Comparison of ENCODE assay signal across 8 cellular contexts in genomic region chr5:13866792-13867191, GRCh38.
DNase-seq lines count a peak whose midpoint lies in the region; ATAC-seq and TF ChIP-seq lines count a peak whose summit lies in the region.

No MANE protein-coding gene starts in this region.

- H3K27me3 ChIP-seq in mammary epithelial cell (ENCODE audit: insufficient read depth, low read length), result no peaks in the 10 kb centered on the region

- BruUV-seq in mammary epithelial cell (replicated peaks; lab: Mats Ljungman, UMichigan), result no TSS peak

- H4K20me1 ChIP-seq in mammary epithelial cell (ENCODE audit: insufficient read depth, low read length), result no peaks in the 10 kb centered on the region

- no peaks in the 10 kb centered on the region for H3K36me3 Mint-ChIP-seq in neural crest cell (ENCODE audit: low read depth)

- dilution Hi-C loops in mammary epithelial cell (cut with HindIII; ENCODE audit: low sequenced_read_pairs), result no loop called here

- no peak overlapping the region for H3K9ac ChIP-seq in mammary epithelial cell (ENCODE audit: insufficient read depth, low read length)

- no peak overlapping the region for H3K27ac Mint-ChIP-seq in neural crest cell (ENCODE audit: unreplicated experiment)

- H3K27ac ChIP-seq in mammary epithelial cell (ENCODE audit: insufficient read depth, low read depth, low read length), result no peak overlapping the region

- no peaks in the 10 kb centered on the region for H3K4me1 ChIP-seq in mammary epithelial cell (ENCODE audit: insufficient read depth, low read length)

- H3K4me1 Mint-ChIP-seq in neural crest cell, result no peaks in the 10 kb centered on the region

- no peaks in the 10 kb centered on the region for H3K9me3 ChIP-seq in mammary epithelial cell (replicated peaks; ENCODE audit: insufficient read depth, low read length)

- H3K79me2 ChIP-seq in mammary epithelial cell (ENCODE audit: insufficient read depth, low read length), result no peaks in the 10 kb centered on the region

- no peak overlapping the region for H3K4me3 ChIP-seq in mammary epithelial cell (replicated peaks in 1 of 3; ENCODE audit: insufficient read depth in 1 of 3, low read depth in 2 of 3, low read length in 3 of 3)

- intact Hi-C loops in mammary epithelial cell (cut with micrococcal nuclease), result no loop called here

- H3K27me3 Mint-ChIP-seq in neural crest cell (ENCODE audit: low read depth), result peaks cover 9% of the 10 kb centered on the region

- in situ Hi-C loops in mammary epithelial cell (cut with MboI; ENCODE audit: low sequenced_read_pairs in 2 of 2), result no loop called here

- no peak overlapping the region for H3K4me2 ChIP-seq in mammary epithelial cell (ENCODE audit: insufficient read depth, low read depth, low read length)

- no peaks in the 10 kb centered on the region for H3K9me3 Mint-ChIP-seq in neural crest cell

- DNase-seq in SIG-M5 treated with dmso at 0.1 percent for 504 hours (lab: John Stamatoyannopoulos, UW; ENCODE audit: unreplicated experiment) (peak; percentile 10), SIG-M5 (lab: John Stamatoyannopoulos, UW) (no peak), NAMALWA (ENCODE audit: low spot score) (peak; percentile 46), mammary epithelial cell (peak; percentile 19), neural crest cell (ENCODE audit: low read depth, low spot score) (peak; percentile 71), NCI-H146 treated with DMSO at 0.1 percent for 48 hours (lab: John Stamatoyannopoulos, UW; ENCODE audit: unreplicated experiment) (no peak)

- no peaks in the 10 kb centered on the region for H3K36me3 ChIP-seq in mammary epithelial cell (ENCODE audit: insufficient read depth, low read length)

- ATAC-seq in HG02571 (IDR thresholded peaks at IDR 0.05; ENCODE audit: unreplicated experiment) (no peak), GM19452 (IDR thresholded peaks at IDR 0.05; ENCODE audit: unreplicated experiment) (no peak)

- CTCF ChIA-PET in mammary epithelial cell (lab: Charles Lee; ENCODE audit: low non-redundant PET), result no interaction called here

- H2AFZ ChIP-seq in mammary epithelial cell (ENCODE audit: low read depth, low read length), result no peak overlapping the region

- no peak for TF ChIP-seq CTCF in mammary epithelial cell (conservative IDR thresholded peaks at IDR 0.05 in 1 of 2, IDR thresholded peaks at IDR 0.05 in 1 of 2; ENCODE audit: extremely low read depth in 1 of 2, insufficient read depth in 1 of 2, low read depth in 1 of 2, low read length in 2 of 2)
- TF ChIP-seq CTCF in neural crest cell (conservative IDR thresholded peaks at IDR 0.05), result no peak

- 10% methylated on average over 5 of the region's 5 CpGs for WGBS in mammary epithelial cell (ENCODE audit: low coverage, missing lambda C conversion rate)

- H3K4me3 Mint-ChIP-seq in neural crest cell, result no peak overlapping the region

Comparison
In these comparisons a context has a peak if more than half of its experiments do, and no peak if none do; other contexts are left out.
1. DNase-seq: peak in SIG-M5 treated with dmso at 0.1 percent for 504 hours (single experiment), NAMALWA (single experiment), mammary epithelial cell (single experiment) and neural crest cell (single experiment); none in SIG-M5 (single experiment) and NCI-H146 treated with DMSO at 0.1 percent for 48 hours (single experiment).